Comparison of ENCODE assay signal across 2 cellular contexts in genomic region chr7:129240119-129240815, GRCh38.
TF ChIP-seq lines count a peak whose summit lies in the region.

No MANE protein-coding gene starts in this region.

TF ChIP-seq in HEK293, 187 proteins besides CTCF, POLR2A, EP300 and RAD21 (continued from another document):
- TF ChIP-seq ZNF560 (tag by site-specific recombination; IDR thresholded peaks at IDR 0.05; ENCODE audit: borderline replicate concordance) (no peak), ZNF2 (tag by site-specific recombination; IDR thresholded peaks at IDR 0.05) (no peak), BCL11A (tag by site-specific recombination; IDR thresholded peaks at IDR 0.05; ENCODE audit: low read depth) (no peak), ZNF549 (tag by site-specific recombination; IDR thresholded peaks at IDR 0.05) (no peak), SCRT2 (tag by site-specific recombination; IDR thresholded peaks at IDR 0.05) (no peak), REST (tag by site-specific recombination; IDR thresholded peaks at IDR 0.05) (no peak), ZNF138 (tag by site-specific recombination; IDR thresholded peaks at IDR 0.05; ENCODE audit: borderline replicate concordance) (no peak), MEIS1 (CRISPR knock-in tag; IDR thresholded peaks at IDR 0.05; ENCODE audit: borderline replicate concordance) (no peak), EGR2 (tag by site-specific recombination; IDR thresholded peaks at IDR 0.05; ENCODE audit: low read depth) (peak; percentile 63; the same call in 1 of the 2 replicates), ZNF600 (tag by site-specific recombination; IDR thresholded peaks at IDR 0.05) (no peak), ZNF624 (tag by site-specific recombination; IDR thresholded peaks at IDR 0.05) (no peak), ZFHX2 (tag by site-specific recombination; conservative IDR thresholded peaks at IDR 0.05) (peak; percentile 69), ZBTB20 (tag by site-specific recombination; IDR thresholded peaks at IDR 0.05) (0 out of 2 replicates have a peak, but pooled peaks have one; percentile 31), SP7 (tag by site-specific recombination; IDR thresholded peaks at IDR 0.05) (no peak), ZBTB17 (tag by site-specific recombination; IDR thresholded peaks at IDR 0.05) (peak; percentile 56), BCL6B (tag by site-specific recombination; IDR thresholded peaks at IDR 0.05) (no peak), ZNF660 (tag by site-specific recombination; IDR thresholded peaks at IDR 0.05) (no peak), WT1 (tag by site-specific recombination; IDR thresholded peaks at IDR 0.05) (no peak), ZNF350 (tag by site-specific recombination; IDR thresholded peaks at IDR 0.05) (no peak), ZNF404 (tag by site-specific recombination; IDR thresholded peaks at IDR 0.05) (no peak), TSHZ1 (tag by site-specific recombination; IDR thresholded peaks at IDR 0.05; ENCODE audit: borderline replicate concordance) (no peak), ZBTB1 (tag by site-specific recombination; IDR thresholded peaks at IDR 0.05) (no peak), SETDB1 (IDR thresholded peaks at IDR 0.05; ENCODE audit: insufficient read length, low read length) (no peak), ZNF10 (tag by site-specific recombination; IDR thresholded peaks at IDR 0.05) (no peak), ZIC2 (tag by site-specific recombination; IDR thresholded peaks at IDR 0.05) (0 out of 2 replicates have a peak, but pooled peaks have one; percentile 25), ZNF423 (tag by site-specific recombination; IDR thresholded peaks at IDR 0.05) (no peak), GLIS1 (tag by site-specific recombination; IDR thresholded peaks at IDR 0.05) (no peak), ZFP37 (tag by site-specific recombination; IDR thresholded peaks at IDR 0.05) (no peak), KLF7 (tag by site-specific recombination; IDR thresholded peaks at IDR 0.05; ENCODE audit: borderline replicate concordance) (no peak)
TF ChIP-seq in HEK293: peak in this region for 5.

TF ChIP-seq in GM12878, 131 proteins besides CTCF, POLR2A, EP300 and RAD21:
- TF ChIP-seq PKNOX1 (IDR thresholded peaks at IDR 0.05) (no peak), KAT2A (conservative IDR thresholded peaks at IDR 0.05; ENCODE audit: control insufficient read depth, low read depth, low read length) (no peak), MYC (IDR thresholded peaks at IDR 0.05; ENCODE audit: insufficient read depth, insufficient read length, insufficient replicate concordance, low read length, severe bottlenecking) (no peak), ESRRA (IDR thresholded peaks at IDR 0.05; ENCODE audit: low read length) (no peak), MTA2 (IDR thresholded peaks at IDR 0.05; ENCODE audit: low read depth) (no peak), ZZZ3 (IDR thresholded peaks at IDR 0.05; ENCODE audit: control insufficient read depth, insufficient read length, low read depth) (no peak), ZNF592 (IDR thresholded peaks at IDR 0.05) (no peak), CREB1 (IDR thresholded peaks at IDR 0.05; ENCODE audit: low read depth) (no peak), ZNF24 (IDR thresholded peaks at IDR 0.05) (no peak), TCF7 (IDR thresholded peaks at IDR 0.05; ENCODE audit: borderline replicate concordance) (no peak), HDAC6 (IDR thresholded peaks at IDR 0.05; ENCODE audit: unreplicated experiment) (no peak), E2F4 (IDR thresholded peaks at IDR 0.05; ENCODE audit: low read depth, low read length) (no peak), WRNIP1 (IDR thresholded peaks at IDR 0.05; ENCODE audit: borderline replicate concordance, low read depth, low read length) (no peak), IKZF2 (IDR thresholded peaks at IDR 0.05) (no peak), EZH2 (IDR thresholded peaks at IDR 0.05; ENCODE audit: borderline replicate concordance, control insufficient read depth, low read depth, low read length) (no peak), ATF3 (IDR thresholded peaks at IDR 0.05; ENCODE audit: borderline replicate concordance, extremely low read depth, low read depth, low read length) (no peak), NFXL1 (IDR thresholded peaks at IDR 0.05; ENCODE audit: borderline replicate concordance) (no peak), NFYA (IDR thresholded peaks at IDR 0.05; ENCODE audit: borderline replicate concordance, low read depth, low read length) (no peak), NR2F1 (conservative IDR thresholded peaks at IDR 0.05) (no peak)
